In genomic region chr3:42804831-42805821, GRCh38 we compare ENCODE assay signal across 8 cellular contexts. TPM values are rescaled to one million over a fixed set of nuclear protein-coding genes. Genes with fewer than 3 reads are reported as not detected.
DNase-seq lines count a peak whose midpoint lies in the region; ATAC-seq and TF ChIP-seq lines count a peak whose summit lies in the region.

No MANE protein-coding gene starts in this region.

- peak overlapping the region; percentile 85 for H3K9ac ChIP-seq in stomach smooth muscle (ENCODE audit: low read length in 2 of 2)

- peak overlapping the region; percentile 97 for H3K27ac ChIP-seq in stomach smooth muscle (ENCODE audit: low read length)

- in situ Hi-C loops in ACHN (cut with HindIII; ENCODE audit: low pct_ligation_motif_present, low pct_unique_long_range_greater_than_20kb, low sequenced_read_pairs) = no loop called here

- TF ChIP-seq CTCF in cardiac fibroblast (IDR thresholded peaks at IDR 0.05; ENCODE audit: low read depth, low read length) = no peak

- H3K9me3 ChIP-seq in stomach smooth muscle (ENCODE audit: control insufficient read depth in 2 of 2, low read length in 2 of 2) = no peaks in the 10 kb centered on the region

- intact Hi-C loops in left colon (cut with DNase I, micrococcal nuclease) = no loop called here

- ATAC-seq in left colon = peak; percentile 5

- peak overlapping the region; percentile 84 to 85 for H3K4me3 ChIP-seq in cardiac fibroblast (replicated peaks in 1 of 2; ENCODE audit: low read depth in 2 of 2, low read length in 2 of 2)
- H3K4me3 ChIP-seq in stomach smooth muscle (ENCODE audit: low read length in 2 of 2) = peak overlapping the region; percentile 80 to 95

- no peaks in the 10 kb centered on the region for H3K36me3 ChIP-seq in stomach smooth muscle (ENCODE audit: control insufficient read depth in 2 of 2, insufficient read depth in 2 of 2, low read length in 2 of 2)

- no peaks in the 10 kb centered on the region for H3K27me3 ChIP-seq in stomach smooth muscle (ENCODE audit: control insufficient read depth in 1 of 2, insufficient read depth in 2 of 2, low read length in 2 of 2)

- peak; percentile 56 for DNase-seq in activated CD8-positive, alpha-beta memory T cell treated with anti-CD3 and anti-CD28 coated beads for 24 hours
- no peak for DNase-seq in activated CD8-positive, alpha-beta memory T cell treated with anti-CD3 and anti-CD28 coated beads, Interleukin-2, amount 50 U/mL, for 48 hours
- DNase-seq in HuH-7.5 (ENCODE audit: low spot score) (peak; percentile 50), cardiac fibroblast (ENCODE audit: low read depth in 2 of 2) (peak; percentile 8 to 15), left colon (peak in 1 of 2 donors; percentile 46), ACHN (no peak), NCI-H187 (lab: John Stamatoyannopoulos, UW) (no peak)

- H3K4me1 ChIP-seq in stomach smooth muscle (ENCODE audit: control insufficient read depth, insufficient read depth, low read length) = peaks cover 24% of the 10 kb centered on the region

RNA-seq across cellular contexts. Expression of gene HIGD1A, which starts 0.8 kb away (rescaled TPM):
- 100 to 1,000 TPM; 376 to 377 TPM for total RNA-seq in left colon

RNA-seq across cellular contexts. Expression of gene ACKR2, which starts 4.1 kb away (rescaled TPM):
- 1 to 10 TPM; 4.9 to 6.3 TPM for total RNA-seq in left colon

RNA-seq across cellular contexts. Expression of gene CCDC13, which starts 32.1 kb away (rescaled TPM):
- total RNA-seq in left colon = 1 to 10 TPM; 2.0 to 2.3 TPM

Comparison
In these comparisons a context has a peak if more than half of its experiments do, and no peak if none do; other contexts are left out.
1. DNase-seq: peak in activated CD8-positive, alpha-beta memory T cell treated with anti-CD3 and anti-CD28 coated beads for 24 hours (single experiment), HuH-7.5 (single experiment) and cardiac fibroblast (2 of 2); none in activated CD8-positive, alpha-beta memory T cell treated with anti-CD3 and anti-CD28 coated beads, Interleukin-2, amount 50 U/mL, for 48 hours (single experiment), ACHN (single experiment) and NCI-H187 (0 of 2).